In the genomic region with DNA sequence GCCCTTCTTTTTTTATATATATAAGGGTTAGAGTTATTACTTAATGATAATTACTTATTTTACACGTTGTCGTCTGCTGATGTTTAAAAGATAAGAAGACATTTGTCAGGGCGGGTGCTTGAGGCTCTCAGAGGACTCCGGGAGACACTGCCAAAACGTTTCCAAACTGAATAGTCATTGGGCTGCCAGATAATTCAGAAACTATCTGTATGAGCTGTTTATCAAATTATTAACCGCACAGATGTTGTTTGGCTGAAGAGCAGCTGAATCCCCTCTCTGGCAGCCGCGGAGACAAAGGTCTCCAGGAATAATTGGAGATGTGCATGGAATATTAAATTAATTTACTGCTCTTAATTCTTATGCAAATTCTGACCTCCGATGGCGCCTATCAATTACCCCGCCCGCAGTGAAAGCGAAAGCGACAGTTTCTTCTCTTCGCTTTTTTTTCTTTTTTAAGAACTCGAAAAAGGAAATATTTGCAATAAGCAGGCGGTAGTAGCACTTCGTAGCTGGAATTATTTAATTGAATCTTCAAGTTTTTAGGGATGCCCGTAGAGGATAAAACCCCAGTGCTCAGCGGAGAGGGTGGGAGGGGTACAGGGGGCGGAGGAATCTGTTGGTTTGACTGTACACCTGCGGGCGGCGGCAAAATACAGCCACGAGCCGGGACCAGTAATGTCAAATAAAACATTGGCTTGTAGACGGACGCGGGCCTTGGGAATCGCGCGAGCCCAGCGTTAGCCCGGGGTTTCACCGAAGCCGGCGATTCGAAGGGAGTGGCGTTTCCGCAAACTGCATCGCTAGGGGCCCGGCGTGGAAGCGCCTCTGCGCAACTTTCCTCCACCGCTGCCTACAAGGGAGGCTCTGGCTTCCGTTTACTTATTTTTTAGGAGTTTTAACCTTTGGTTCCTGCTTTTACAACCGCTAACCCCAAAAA, we compare ENCODE assay signal across 8 cellular contexts. TPM values are rescaled to one million over a fixed set of nuclear protein-coding genes. Genes with fewer than 3 reads are reported as not detected.
A peak's percentile ranks its signal among the peaks of the same experiment; 100 is the strongest.
DNase-seq lines count a peak whose midpoint lies in the region; ATAC-seq, FAIRE-seq and TF ChIP-seq lines count a peak whose summit lies in the region.

No MANE protein-coding gene starts in this region.

- H3K27me3 ChIP-seq in liver (ENCODE audit: control insufficient read depth in 4 of 4, insufficient read depth in 4 of 4, low read length in 3 of 4) (peaks cover 8 to 24% (median 13%) of the 10 kb centered on the region in 4 donors), HepG2 (ENCODE audit: control insufficient read depth in 1 of 2, insufficient read depth in 2 of 2, low read length in 2 of 2) (no peaks in the 10 kb centered on the region), HUES48 (ENCODE audit: control insufficient read depth, insufficient read depth, low read length) (peaks cover 84% of the 10 kb centered on the region), mesenchymal stem cell (ENCODE audit: control insufficient read depth in 1 of 2, insufficient read depth in 1 of 2, low read length in 2 of 2) (peaks cover 79 to 88% of the 10 kb centered on the region in 2 experiments), thymus (ENCODE audit: control insufficient read depth, insufficient read depth) (peaks cover 67% of the 10 kb centered on the region)

- TF ChIP-seq EP300 in HepG2 (IDR thresholded peaks at IDR 0.05; ENCODE audit: low read depth in 2 of 2, low read length in 2 of 2) = no peak
- TF ChIP-seq EP300 in HepG2 (CRISPR knock-in tag; IDR thresholded peaks at IDR 0.05; ENCODE audit: borderline replicate concordance) = no peak

- POLR2A ChIA-PET in HepG2 (lab: Yijun Ruan, JAX) = no interaction called here

- in situ Hi-C loops in HepG2 (cut with HindIII; ENCODE audit: extremely low pct_ligation_motif_present, low pct_unique_long_range_greater_than_20kb) = no loop called here

- H3K9me3 Mint-ChIP-seq in central memory CD8-positive, alpha-beta T cell = no peaks in the 10 kb centered on the region

- BruUV-seq in HepG2 (replicated peaks; lab: Mats Ljungman, UMichigan) = no TSS peak

- H3K4me1 ChIP-seq in liver (ENCODE audit: control insufficient read depth in 4 of 4, insufficient read depth in 4 of 4, low read length in 3 of 4) = peaks cover 9 to 29% (median 22%) of the 10 kb centered on the region in 4 donors
- H3K4me1 ChIP-seq in HepG2 (ENCODE audit: insufficient read depth, low read length) = peaks cover 36% of the 10 kb centered on the region
- peaks cover 49% of the 10 kb centered on the region for H3K4me1 ChIP-seq in HUES48 (ENCODE audit: control insufficient read depth, insufficient read depth, low read length)
- H3K4me1 ChIP-seq in mesenchymal stem cell (ENCODE audit: control insufficient read depth, insufficient read depth, low read depth, low read length) = peaks cover 28% of the 10 kb centered on the region
- peaks cover 23% of the 10 kb centered on the region for H3K4me1 ChIP-seq in thymus (ENCODE audit: control insufficient read depth, insufficient read depth, low read length)

- peak overlapping the region in 2 of 3 donors; percentile 47 to 69 for H3K4me3 ChIP-seq in liver (ENCODE audit: low read depth in 1 of 3, low read length in 3 of 3)
- no peak overlapping the region for H3K4me3 ChIP-seq in HepG2 (replicated peaks in 1 of 3; ENCODE audit: insufficient read depth in 1 of 3, low read depth in 2 of 3, low read length in 3 of 3)
- H3K4me3 ChIP-seq in HUES48 (ENCODE audit: low read depth, low read length) = peak overlapping the region; percentile 64
- peak overlapping the region in 1 of 2 experiments; percentile 75 for H3K4me3 ChIP-seq in mesenchymal stem cell (ENCODE audit: insufficient read depth in 1 of 2, low read depth in 1 of 2, low read length in 2 of 2)
- H3K4me3 ChIP-seq in thymus (ENCODE audit: low read length) = peak overlapping the region; percentile 60

- H4K91ac ChIP-seq in mesenchymal stem cell (ENCODE audit: low read length) = no peak overlapping the region

- no peak overlapping the region for H2AFZ ChIP-seq in HepG2 (ENCODE audit: low read length)
- no peak overlapping the region for H2AFZ ChIP-seq in mesenchymal stem cell (ENCODE audit: low read depth, low read length)

- H2BK5ac ChIP-seq in mesenchymal stem cell (ENCODE audit: low read depth, low read length, poor library complexity, severe bottlenecking) = no peak overlapping the region

- TF ChIP-seq CTCF in liver (IDR thresholded peaks at IDR 0.05; ENCODE audit: low read depth, low read length, missing input control) (no peak), HepG2 (CRISPR knock-in tag; IDR thresholded peaks at IDR 0.05) (no peak)

- peak overlapping the region; percentile 93 for H3K27ac Mint-ChIP-seq in central memory CD8-positive, alpha-beta T cell (ENCODE audit: low read depth)

- no peaks in the 10 kb centered on the region for H3K79me1 ChIP-seq in mesenchymal stem cell (replicated peaks; ENCODE audit: low read length, poor library complexity, severe bottlenecking)

- H3K27me3 Mint-ChIP-seq in central memory CD8-positive, alpha-beta T cell = peaks cover 63% of the 10 kb centered on the region

- no peaks in the 10 kb centered on the region for H4K20me1 ChIP-seq in HepG2 (ENCODE audit: insufficient read depth, low read length)

- H2AK5ac ChIP-seq in mesenchymal stem cell (ENCODE audit: low read length, severe bottlenecking) = no peak overlapping the region

- peaks cover 20% of the 10 kb centered on the region for H3K4me1 Mint-ChIP-seq in central memory CD8-positive, alpha-beta T cell

- ATAC-seq in HepG2 = no peak
- ATAC-seq in central memory CD8-positive, alpha-beta T cell (replicated peaks; ENCODE audit: extremely low read depth, poor library complexity, severe bottlenecking) = peak; percentile 50
- ATAC-seq in HG02571 (IDR thresholded peaks at IDR 0.05; ENCODE audit: unreplicated experiment) = no peak

- TF ChIP-seq POLR2A in HepG2 (IDR thresholded peaks at IDR 0.05; ENCODE audit: insufficient read depth in 1 of 2, low read depth in 2 of 2, low read length in 2 of 2) = no peak

- H2BK15ac ChIP-seq in mesenchymal stem cell (ENCODE audit: low read depth, poor library complexity, severe bottlenecking) = no peak overlapping the region

- H3K36me3 Mint-ChIP-seq in central memory CD8-positive, alpha-beta T cell (ENCODE audit: insufficient read depth) = peaks cover 18% of the 10 kb centered on the region

- no peak for FAIRE-seq in HepG2 (lab: Jason Lieb, UNC)

- H3K18ac ChIP-seq in mesenchymal stem cell (ENCODE audit: low read depth in 1 of 2, low read length in 2 of 2) = no peak overlapping the region

- H2BK12ac ChIP-seq in mesenchymal stem cell (ENCODE audit: low read length in 2 of 2) = no peak overlapping the region

- peak overlapping the region; percentile 94 for H3K4me3 Mint-ChIP-seq in central memory CD8-positive, alpha-beta T cell

- H3K9ac ChIP-seq in liver (ENCODE audit: low read depth in 1 of 2, low read length in 2 of 2) (no peak overlapping the region), HepG2 (ENCODE audit: insufficient read depth, low read depth, low read length) (no peak overlapping the region), HUES48 (ENCODE audit: low read depth, low read length) (peak overlapping the region; percentile 71), mesenchymal stem cell (ENCODE audit: low read length) (peak overlapping the region; percentile 66)

- H3K14ac ChIP-seq in mesenchymal stem cell (ENCODE audit: low read length in 2 of 2) = no peak overlapping the region

- CTCF ChIA-PET in HepG2 (lab: Yijun Ruan, JAX; ENCODE audit: low intra/inter-chr PET ratio, low total read pairs) = no interaction called here

- no peak overlapping the region for H3K4ac ChIP-seq in mesenchymal stem cell (ENCODE audit: low read depth in 1 of 2, low read length in 2 of 2)

- H4K8ac ChIP-seq in mesenchymal stem cell (ENCODE audit: low read length) = no peak overlapping the region

- H3K4me2 ChIP-seq in HepG2 (ENCODE audit: low read depth, low read length) (no peak overlapping the region), mesenchymal stem cell (ENCODE audit: low read length, poor library complexity, severe bottlenecking) (peak overlapping the region; percentile 59)

- H3K36me3 ChIP-seq in liver (ENCODE audit: control insufficient read depth in 4 of 4, insufficient read depth in 3 of 4, low read depth in 1 of 4, low read length in 3 of 4) (no peaks in the 10 kb centered on the region), HepG2 (replicated peaks in 1 of 2; ENCODE audit: control insufficient read depth in 1 of 2, insufficient read depth in 2 of 2, low read length in 2 of 2) (no peaks in the 10 kb centered on the region), HUES48 (ENCODE audit: control insufficient read depth, insufficient read depth, low read length) (no peaks in the 10 kb centered on the region), mesenchymal stem cell (ENCODE audit: control insufficient read depth in 1 of 2, insufficient read depth in 2 of 2, low read depth in 1 of 2, low read length in 2 of 2) (no peaks in the 10 kb centered on the region), thymus (ENCODE audit: control insufficient read depth, insufficient read depth) (no peaks in the 10 kb centered on the region)

- intact Hi-C loops in HepG2 (cut with micrococcal nuclease; ENCODE audit: unreplicated experiment) = loop anchor here (5.0 kb wide), 1 partner anchor 37 kb away; no protein-coding TSS in a partner anchor

- H2BK120ac ChIP-seq in mesenchymal stem cell (ENCODE audit: low read depth, low read length) = no peak overlapping the region

- H3K9me3 ChIP-seq in liver (ENCODE audit: control insufficient read depth in 4 of 4, low read length in 3 of 4) (no peaks in the 10 kb centered on the region), HepG2 (ENCODE audit: low read length) (no peaks in the 10 kb centered on the region), HUES48 (ENCODE audit: control insufficient read depth, insufficient read depth, low read length) (no peaks in the 10 kb centered on the region), mesenchymal stem cell (ENCODE audit: control insufficient read depth, low read length) (no peaks in the 10 kb centered on the region), thymus (ENCODE audit: control insufficient read depth) (no peaks in the 10 kb centered on the region)

- H3K79me2 ChIP-seq in HepG2 (ENCODE audit: insufficient read depth, low read length) = no peaks in the 10 kb centered on the region

- DNase-seq in HepG2 (ENCODE audit: low spot score) (no peak), SKM-1 (lab: John Stamatoyannopoulos, UW; ENCODE audit: unreplicated experiment) (peak; percentile 85), mesenchymal stem cell (peak; percentile 18)
- DNase-seq in central memory CD8-positive, alpha-beta T cell (ENCODE audit: low spot score in 2 of 2) = peak in 1 of 2 donors; percentile 25

- no peak for TF ChIP-seq RAD21 in liver (IDR thresholded peaks at IDR 0.05)
- TF ChIP-seq RAD21 in HepG2 (CRISPR knock-in tag; IDR thresholded peaks at IDR 0.05) = no peak

- no peak overlapping the region for H3K27ac ChIP-seq in liver (ENCODE audit: low read depth in 1 of 2, low read length in 2 of 2)
- H3K27ac ChIP-seq in HepG2 (ENCODE audit: extremely low read length, insufficient read depth, low read length) = no peak overlapping the region
- H3K27ac ChIP-seq in HUES48 (ENCODE audit: low read depth, low read length) = no peak overlapping the region
- no peak overlapping the region for H3K27ac ChIP-seq in mesenchymal stem cell (ENCODE audit: low read length, poor library complexity, severe bottlenecking)
- no peak overlapping the region for H3K27ac ChIP-seq in thymus (ENCODE audit: low read depth)

- no peak overlapping the region for H3K23ac ChIP-seq in mesenchymal stem cell (ENCODE audit: low read length in 2 of 2)

- 3% methylated on average over 48 of the region's 48 CpGs for WGBS in liver
- WGBS in HepG2 (ENCODE audit: low lambda C conversion rate) = 88% methylated on average over 48 of the region's 48 CpGs
- WGBS in mesenchymal stem cell = under 1% methylated on average over 45 of the region's 48 CpGs
- WGBS in thymus = 2% methylated on average over 48 of the region's 48 CpGs

RNA-seq across cellular contexts. Expression of a gene that starts 6.2 kb away (rescaled TPM):
- total RNA-seq in liver = not detected
- polyA plus RNA-seq in liver = not detected
- total RNA-seq in HepG2 (2016; rRNA removed; fragmentation: Illumina TruSeq; extraction: Trizol) = not detected in 2 replicates
- total RNA-seq in HepG2 (2016; cell fraction: cytosol; rRNA removed; fragmentation: Illumina TruSeq; extraction: Trizol; ENCODE audit: low read depth) = not detected in 2 replicates
- not detected in 2 replicates for total RNA-seq in HepG2 (2016; cell fraction: insoluble cytoplasmic fraction; rRNA removed; fragmentation: Illumina TruSeq; extraction: Trizol)
- total RNA-seq in HepG2 (2016; cell fraction: membrane; rRNA removed; fragmentation: Illumina TruSeq; extraction: Trizol) = not detected in 2 replicates
- not detected in 2 replicates for total RNA-seq in HepG2 (2016; cell fraction: nucleus; rRNA removed; fragmentation: Illumina TruSeq; extraction: Trizol)
- not detected in 2 replicates for polyA plus RNA-seq in HepG2 (2011; rRNA removed)
- polyA plus RNA-seq in HepG2 (2011; cell fraction: cytosol; rRNA removed) = not detected in 2 replicates
- not detected in 2 replicates for polyA plus RNA-seq in HepG2 (2011; cell fraction: nucleus; rRNA removed)
- not detected in 2 replicates for polyA plus RNA-seq in HepG2 (2012)
- not detected in 2 replicates for polyA plus RNA-seq in HepG2 (2016; cell fraction: cytosol; fragmentation: Illumina TruSeq; extraction: Trizol; ENCODE audit: low read depth)
- polyA plus RNA-seq in HepG2 (2016; cell fraction: insoluble cytoplasmic fraction; fragmentation: Illumina TruSeq; extraction: Trizol; ENCODE audit: low read depth) = not detected in 2 replicates
- polyA plus RNA-seq in HepG2 (2016; cell fraction: membrane; fragmentation: Illumina TruSeq; extraction: Trizol; ENCODE audit: low read depth) = not detected in 2 replicates
- polyA plus RNA-seq in HepG2 (2016; cell fraction: nucleus; fragmentation: Illumina TruSeq; extraction: Trizol; ENCODE audit: insufficient read depth, low read depth) = not detected in 2 replicates
- polyA minus RNA-seq in HepG2 (2011; rRNA and poly(A)+ RNA removed; ENCODE audit: low replicate concordance) = not detected in 2 replicates
- polyA minus RNA-seq in HepG2 (2011; cell fraction: cytosol; rRNA and poly(A)+ RNA removed) = not detected in 2 replicates
- polyA minus RNA-seq in HepG2 (2011; cell fraction: nucleus; rRNA and poly(A)+ RNA removed) = not detected in 2 replicates
- polyA plus RNA-seq in mesenchymal stem cell (2013, experiment 1 of 2) = not detected
- polyA plus RNA-seq in mesenchymal stem cell (2013, experiment 2 of 2) = not detected
- not detected for polyA plus RNA-seq in thymus

RNA-seq across cellular contexts. Expression of a gene that starts 26.0 kb away (rescaled TPM):
- total RNA-seq in liver = 1 to 10 TPM; 4.7 to 9.5 TPM
- 1 to 10 TPM; 3.0 to 5.6 TPM for polyA plus RNA-seq in liver
- total RNA-seq in HepG2 (2016; rRNA removed; fragmentation: Illumina TruSeq; extraction: Trizol) = 46.3 and 55.6 TPM in 2 replicates
- total RNA-seq in HepG2 (2016; cell fraction: cytosol; rRNA removed; fragmentation: Illumina TruSeq; extraction: Trizol; ENCODE audit: low read depth) = 20.4 and 20.5 TPM in 2 replicates
- total RNA-seq in HepG2 (2016; cell fraction: insoluble cytoplasmic fraction; rRNA removed; fragmentation: Illumina TruSeq; extraction: Trizol) = 48.0 and 57.7 TPM in 2 replicates
- 22.8 and 24.5 TPM in 2 replicates for total RNA-seq in HepG2 (2016; cell fraction: membrane; rRNA removed; fragmentation: Illumina TruSeq; extraction: Trizol)
- 64.1 and 65.7 TPM in 2 replicates for total RNA-seq in HepG2 (2016; cell fraction: nucleus; rRNA removed; fragmentation: Illumina TruSeq; extraction: Trizol)
- polyA plus RNA-seq in HepG2 (2011; rRNA removed) = 77.9 and 114 TPM in 2 replicates
- 33.9 and 39.9 TPM in 2 replicates for polyA plus RNA-seq in HepG2 (2011; cell fraction: cytosol; rRNA removed)
- 223 and 433 TPM in 2 replicates for polyA plus RNA-seq in HepG2 (2011; cell fraction: nucleus; rRNA removed)
- polyA plus RNA-seq in HepG2 (2012) = 40.7 and 57.0 TPM in 2 replicates
- 9.0 and 10.7 TPM in 2 replicates for polyA plus RNA-seq in HepG2 (2016; cell fraction: cytosol; fragmentation: Illumina TruSeq; extraction: Trizol; ENCODE audit: low read depth)
- polyA plus RNA-seq in HepG2 (2016; cell fraction: insoluble cytoplasmic fraction; fragmentation: Illumina TruSeq; extraction: Trizol; ENCODE audit: low read depth) = 48.1 and 51.2 TPM in 2 replicates
- 13.9 and 15.1 TPM in 2 replicates for polyA plus RNA-seq in HepG2 (2016; cell fraction: membrane; fragmentation: Illumina TruSeq; extraction: Trizol; ENCODE audit: low read depth)
- 69.5 and 81.6 TPM in 2 replicates for polyA plus RNA-seq in HepG2 (2016; cell fraction: nucleus; fragmentation: Illumina TruSeq; extraction: Trizol; ENCODE audit: insufficient read depth, low read depth)
- 4.7 and 26.3 TPM in 2 replicates for polyA minus RNA-seq in HepG2 (2011; rRNA and poly(A)+ RNA removed; ENCODE audit: low replicate concordance)
- 28.5 and 33.0 TPM in 2 replicates for polyA minus RNA-seq in HepG2 (2011; cell fraction: cytosol; rRNA and poly(A)+ RNA removed)
- polyA minus RNA-seq in HepG2 (2011; cell fraction: nucleus; rRNA and poly(A)+ RNA removed) = 210 and 232 TPM in 2 replicates
- polyA plus RNA-seq in mesenchymal stem cell (2013, experiment 1 of 2) = 12.6 TPM
- polyA plus RNA-seq in mesenchymal stem cell (2013, experiment 2 of 2) = 10.5 TPM
- polyA plus RNA-seq in thymus = 24.7 TPM

Comparison
In these comparisons a context has a peak if more than half of its experiments do, and no peak if none do; other contexts are left out.
1. H3K4me3 ChIP-seq: peak in liver (2 of 3), HUES48 (single experiment) and thymus (single experiment); none in HepG2 (0 of 3).
2. H3K9ac ChIP-seq: peak in HUES48 (single experiment) and mesenchymal stem cell (single experiment); none in liver (0 of 2) and HepG2 (single experiment).